In genomic region chr10:105797234-105797890, GRCh38 we compare ENCODE assay signal across 9 cellular contexts.
DNase-seq lines count a peak whose midpoint lies in the region; ATAC-seq, FAIRE-seq and TF ChIP-seq lines count a peak whose summit lies in the region.
"Had no signal": no experiment of that assay in that cellular context is flagged by ENCODE, and none has a peak within 500 bp of the region (broad histone marks: within the 10 kb centered on the region; RNA-seq: fewer than 3 reads in every experiment).

No MANE protein-coding gene starts in this region.

- H2AFZ ChIP-seq in Karpas-422 (ENCODE audit: low read length) (no peak overlapping the region), K562 (ENCODE audit: low read depth, low read length) (no peak overlapping the region)

- WGBS in K562 (ENCODE audit: insufficient coverage, low coverage, missing lambda C conversion rate) = 0% methylated on average over 6 of the region's 6 CpGs
- 37% methylated on average over 6 of the region's 6 CpGs for WGBS in liver

- no TSS peak for BruUV-seq in K562 (replicated peaks; lab: Mats Ljungman, UMichigan)

- in situ Hi-C loops in K562 (cut with MboI) = no loop called here

- POLR2A ChIA-PET in K562 (lab: Yijun Ruan, JAX) = no interaction called here

- no peaks in the 10 kb centered on the region for H3K9me2 ChIP-seq in Karpas-422 (replicated peaks; ENCODE audit: insufficient read depth, low read length)

- FAIRE-seq in K562 (lab: Jason Lieb, UNC) (no peak), frontal cortex (lab: Jason Lieb, UNC) (no peak)

- H4K20me1 ChIP-seq in Karpas-422 (ENCODE audit: insufficient read depth, low read depth, low read length) (no peaks in the 10 kb centered on the region), K562 (replicated peaks; ENCODE audit: control insufficient read depth, insufficient read depth, low read length) (no peaks in the 10 kb centered on the region)

- H3K4me3 ChIP-seq in Karpas-422 (ENCODE audit: low read length) (no peak overlapping the region), K562 (no peak overlapping the region), liver (ENCODE audit: low read depth in 1 of 3, low read length in 3 of 3) (peak overlapping the region in 1 of 3 donors; percentile 29)

- TF ChIP-seq POLR2A in K562 (conservative IDR thresholded peaks at IDR 0.05) = no peak

- H3K27ac ChIP-seq in Karpas-422 (ENCODE audit: low read length) (no peak overlapping the region), K562 (ENCODE audit: extremely low read depth, low read depth, low read length) (no peak overlapping the region), liver (ENCODE audit: low read depth in 1 of 2, low read length in 2 of 2) (no peak overlapping the region)

- H3K79me2 ChIP-seq in Karpas-422 (ENCODE audit: low read length) (no peaks in the 10 kb centered on the region), K562 (ENCODE audit: control insufficient read depth, insufficient read depth, low read length) (no peaks in the 10 kb centered on the region)

- H3K36me3 ChIP-seq in Karpas-422 (ENCODE audit: insufficient read depth, low read length) = no peaks in the 10 kb centered on the region
- H3K36me3 ChIP-seq in K562 (ENCODE audit: control insufficient read depth, insufficient read depth, low read length) = no peaks in the 10 kb centered on the region
- no peaks in the 10 kb centered on the region for H3K36me3 ChIP-seq in liver (ENCODE audit: control insufficient read depth in 4 of 4, insufficient read depth in 3 of 4, low read depth in 1 of 4, low read length in 3 of 4)

- intact Hi-C loops in K562 (cut with micrococcal nuclease) = no loop called here

- ATAC-seq in GM18909 (IDR thresholded peaks at IDR 0.05; ENCODE audit: poor library complexity, unreplicated experiment) = peak; percentile 83
- no peak for ATAC-seq in K562

- TF ChIP-seq EP300 in K562 (IDR thresholded peaks at IDR 0.05; ENCODE audit: low read length) = no peak

- no peaks in the 10 kb centered on the region; the same call in 1 of the 2 replicates for H3K9me3 ChIP-seq in Karpas-422 (ENCODE audit: low read length)
- H3K9me3 ChIP-seq in K562 (replicated peaks; ENCODE audit: control insufficient read depth, insufficient read depth, low read depth, low read length) = no peaks in the 10 kb centered on the region
- no peaks in the 10 kb centered on the region for H3K9me3 ChIP-seq in liver (ENCODE audit: control insufficient read depth in 4 of 4, low read length in 3 of 4)

- H3K9ac ChIP-seq in Karpas-422 (ENCODE audit: low read length) = no peak overlapping the region
- no peak overlapping the region for H3K9ac ChIP-seq in K562 (ENCODE audit: insufficient read depth in 1 of 2, low read depth in 2 of 2, low read length in 2 of 2)
- no peak overlapping the region for H3K9ac ChIP-seq in liver (ENCODE audit: low read depth in 1 of 2, low read length in 2 of 2)

- TF ChIP-seq RAD21 in K562 (CRISPR knock-in tag; conservative IDR thresholded peaks at IDR 0.05 in 1 of 2, IDR thresholded peaks at IDR 0.05 in 1 of 2) (0 out of 4 replicates have a peak, but pooled peaks of 1 of the 2 experiments have one; percentile 5), liver (IDR thresholded peaks at IDR 0.05) (peak; percentile 74 to 81)

- H3K27me3 ChIP-seq in Karpas-422 (ENCODE audit: low read length) = no peaks in the 10 kb centered on the region
- H3K27me3 ChIP-seq in K562 (ENCODE audit: control insufficient read depth in 2 of 2, insufficient read depth in 2 of 2, low read length in 2 of 2) = no peaks in the 10 kb centered on the region
- peaks cover 0 to under 1% (median 0%) of the 10 kb centered on the region in 4 donors for H3K27me3 ChIP-seq in liver (ENCODE audit: control insufficient read depth in 4 of 4, insufficient read depth in 4 of 4, low read length in 3 of 4)

- TF ChIP-seq CTCF in K562 (IDR thresholded peaks at IDR 0.05 in 2 of 3, conservative IDR thresholded peaks at IDR 0.05 in 1 of 3; ENCODE audit: insufficient read depth in 2 of 3, low read depth in 1 of 3, low read length in 3 of 3) (peak in 2 of 3 experiments; percentile 14 to 19; a peak in 1 of 6 replicates), liver (IDR thresholded peaks at IDR 0.05; ENCODE audit: low read depth, low read length, missing input control) (peak; percentile 64)

- no peaks in the 10 kb centered on the region for H3K9me1 ChIP-seq in K562 (ENCODE audit: control insufficient read depth, insufficient read depth, low read length)

- H3K4me1 ChIP-seq in Karpas-422 (ENCODE audit: low read length) (peaks cover 11% of the 10 kb centered on the region), K562 (replicated peaks in 1 of 2; ENCODE audit: control insufficient read depth in 2 of 2, insufficient read depth in 2 of 2, low read length in 2 of 2) (no peaks in the 10 kb centered on the region), liver (ENCODE audit: control insufficient read depth in 4 of 4, insufficient read depth in 4 of 4, low read length in 3 of 4) (peaks cover 0 to 2% (median 0%) of the 10 kb centered on the region in 4 donors)

- peak; percentile 18 to 45 for DNase-seq in AML-193 (lab: John Stamatoyannopoulos, UW)
- DNase-seq in Karpas-422 = peak; percentile 80
- peak; percentile 1 to 8 (median 3) for DNase-seq in K562 (ENCODE audit: extremely low read depth in 1 of 4, low spot score in 3 of 4)
- no peak for DNase-seq in cortex of kidney (lab: John Stamatoyannopoulos, UW)
- no peak for DNase-seq in frontal cortex (ENCODE audit: low spot score in 2 of 2)
- no peak for DNase-seq in activated effector memory CD4-positive, alpha-beta T cell treated with anti-CD3 and anti-CD28 coated beads, Interleukin-2, amount 50 U/mL, for 16 hours
- DNase-seq: activated naive CD8-positive, alpha-beta T cell treated with anti-CD3 and anti-CD28 coated beads, Interleukin-2, amount 10 ng/mL, durations not matched to agents 7 days and 5 days had no signal

- CTCF ChIA-PET in K562 (lab: Yijun Ruan, JAX; ENCODE audit: low intra/inter-chr PET ratio) = no interaction called here

- no peak overlapping the region for H3K4me2 ChIP-seq in Karpas-422 (ENCODE audit: low read depth, low read length, poor library complexity, severe bottlenecking)
- H3K4me2 ChIP-seq in K562 (ENCODE audit: insufficient read depth, low read length) = no peak overlapping the region

TF ChIP-seq in K562, 482 proteins besides CTCF, POLR2A, EP300 and RAD21:
- TF ChIP-seq MLLT1 (IDR thresholded peaks at IDR 0.05) = no peak
- TF ChIP-seq CAMTA2 (CRISPR knock-in tag; conservative IDR thresholded peaks at IDR 0.05) = no peak
- no peak for TF ChIP-seq ZNF354B (CRISPR knock-in tag; IDR thresholded peaks at IDR 0.05)
- no peak for TF ChIP-seq PTRF (tag; IDR thresholded peaks at IDR 0.05)
- no peak for TF ChIP-seq ZNF717 (CRISPR knock-in tag; IDR thresholded peaks at IDR 0.05)
- TF ChIP-seq NEUROD1 (IDR thresholded peaks at IDR 0.05; ENCODE audit: borderline replicate concordance, low read depth, low read length, partially characterized antibody) = no peak
- no peak for TF ChIP-seq ZC3H8 (IDR thresholded peaks at IDR 0.05)
- TF ChIP-seq ZNF124 (CRISPR knock-in tag; IDR thresholded peaks at IDR 0.05) = no peak
- no peak for TF ChIP-seq EP400 (IDR thresholded peaks at IDR 0.05)
- no peak for TF ChIP-seq FOXP1 (CRISPR knock-in tag; IDR thresholded peaks at IDR 0.05)
- no peak for TF ChIP-seq PTBP1 (IDR thresholded peaks at IDR 0.05; ENCODE audit: low read depth, low read length)

TF ChIP-seq in liver, 16 proteins besides CTCF, POLR2A, EP300 and RAD21 (continues in another document):
- TF ChIP-seq FOXA1 (IDR thresholded peaks at IDR 0.05) (no peak), GABPA (IDR thresholded peaks at IDR 0.05 in 1 of 2, conservative IDR thresholded peaks at IDR 0.05 in 1 of 2) (no peak), HNF4A (conservative IDR thresholded peaks at IDR 0.05) (peak; percentile 27 to 54), NR2F2 (IDR thresholded peaks at IDR 0.05) (no peak), HNF4G (IDR thresholded peaks at IDR 0.05) (no peak), YY1 (IDR thresholded peaks at IDR 0.05) (peak; percentile 29), JUND (IDR thresholded peaks at IDR 0.05) (no peak), SP1 (IDR thresholded peaks at IDR 0.05) (no peak), MAX (IDR thresholded peaks at IDR 0.05) (peak; percentile 49), FOXA2 (IDR thresholded peaks at IDR 0.05) (no peak), ZBTB33 (IDR thresholded peaks at IDR 0.05) (no peak), ATF3 (IDR thresholded peaks at IDR 0.05) (peak; percentile 33), TAF1 (conservative IDR thresholded peaks at IDR 0.05) (no peak)

Comparison
In these comparisons a context has a peak if more than half of its experiments do, and no peak if none do; other contexts are left out.
1. DNase-seq: peak in AML-193 (2 of 2), Karpas-422 (single experiment) and K562 (4 of 4); none in cortex of kidney (single experiment), frontal cortex (0 of 2) and activated effector memory CD4-positive, alpha-beta T cell treated with anti-CD3 and anti-CD28 coated beads, Interleukin-2, amount 50 U/mL, for 16 hours (single experiment).